Comparison of ENCODE assay signal across 8 cellular contexts in genomic region chr3:4493008-4493930, GRCh38. TPM values are rescaled to one million over a fixed set of nuclear protein-coding genes. Genes with fewer than 3 reads are reported as not detected.
A peak's percentile ranks its signal among the peaks of the same experiment; 100 is the strongest.
DNase-seq lines count a peak whose midpoint lies in the region; ATAC-seq and TF ChIP-seq lines count a peak whose summit lies in the region.

ITPR1 (plus strand) TSS chr3:4493348; CDS start chr3:4516492, 23,144 bp downstream.

- 0% methylated on average over 7 to 47 of the region's 47 CpGs for WGBS in endodermal cell (ENCODE audit: insufficient coverage in 1 of 2, insufficient read length in 1 of 2), 2 experiments

- H3K36me3 ChIP-seq in NT2/D1 (ENCODE audit: insufficient read depth, insufficient read length, low read length) (no peaks in the 10 kb centered on the region), endodermal cell (ENCODE audit: control insufficient read depth, insufficient read depth, low read length) (no peaks in the 10 kb centered on the region)

- peak within 1 kb of the TSS; percentile 92 for H3K4me3 Mint-ChIP-seq in activated CD8-positive, alpha-beta memory T cell treated with anti-CD3 and anti-CD28 coated beads, Interleukin-2, amount 10 ng/mL, durations not matched to agents 7 days and 5 days
- H3K4me3 Mint-ChIP-seq in endodermal cell: peak within 1 kb of the TSS; percentile 88

- peak within 1 kb of the TSS; percentile 82 for H3K9ac ChIP-seq in NT2/D1 (ENCODE audit: insufficient read length, low read depth)
- peak within 1 kb of the TSS; percentile 85 for H3K9ac ChIP-seq in endodermal cell (ENCODE audit: extremely low read depth, low read length, poor library complexity, severe bottlenecking)

- CTCF ChIA-PET in activated CD8-positive, alpha-beta memory T cell treated with anti-CD3 and anti-CD28 coated beads, Interleukin-2, amount 10 ng/mL, durations not matched to agents 7 days and 5 days (lab: Charles Lee): interaction anchor here (0.6 to 5.3 kb wide), 17 partner anchors 10 to 218 kb away, joined by 3 to 44 read pairs (median 4); partner anchors contain the start of gene SUMF1

- H3K36me3 Mint-ChIP-seq in activated CD8-positive, alpha-beta memory T cell treated with anti-CD3 and anti-CD28 coated beads, Interleukin-2, amount 10 ng/mL, durations not matched to agents 7 days and 5 days: peaks cover 30% of the 10 kb centered on the region
- no peaks in the 10 kb centered on the region for H3K36me3 Mint-ChIP-seq in endodermal cell (ENCODE audit: low read depth)

- peaks cover 9% of the 10 kb centered on the region for H3K27me3 Mint-ChIP-seq in activated CD8-positive, alpha-beta memory T cell treated with anti-CD3 and anti-CD28 coated beads, Interleukin-2, amount 10 ng/mL, durations not matched to agents 7 days and 5 days
- peaks cover 61% of the 10 kb centered on the region for H3K27me3 Mint-ChIP-seq in endodermal cell (ENCODE audit: insufficient read depth)

- H3K27me3 ChIP-seq in NT2/D1 (ENCODE audit: insufficient read depth, insufficient read length) (peaks cover 31% of the 10 kb centered on the region), endodermal cell (ENCODE audit: control insufficient read depth, insufficient read depth, low read length, poor library complexity, severe bottlenecking) (peaks cover 60% of the 10 kb centered on the region)

- ATAC-seq in GM21381 (IDR thresholded peaks at IDR 0.05; ENCODE audit: unreplicated experiment): peak; percentile 92
- ATAC-seq in activated CD8-positive, alpha-beta memory T cell treated with anti-CD3 and anti-CD28 coated beads, Interleukin-2, amount 10 ng/mL, durations not matched to agents 7 days and 5 days: peak; percentile 89

- peaks cover 43% of the 10 kb centered on the region for H3K4me1 Mint-ChIP-seq in activated CD8-positive, alpha-beta memory T cell treated with anti-CD3 and anti-CD28 coated beads, Interleukin-2, amount 10 ng/mL, durations not matched to agents 7 days and 5 days
- H3K4me1 Mint-ChIP-seq in endodermal cell: peaks cover 11% of the 10 kb centered on the region

- DNase-seq in COR-L47 (lab: John Stamatoyannopoulos, UW) (peak; percentile 49), HUDEP-2 (lab: John Stamatoyannopoulos, UW; ENCODE audit: unreplicated experiment in 76 of 76) (peak in 75 of 76 experiments; percentile 72 to 98 (median 97)), NT2/D1 (ENCODE audit: low read depth, low spot score) (peak; percentile 99), endodermal cell (peak; percentile 100), mesenteric fat pad (ENCODE audit: low spot score) (peak; percentile 99)
- DNase-seq in activated CD8-positive, alpha-beta memory T cell treated with anti-CD3 and anti-CD28 coated beads, Interleukin-2, amount 10 ng/mL, durations not matched to agents 7 days and 5 days: peak; percentile 99
- peak; percentile 82 for DNase-seq in stimulated activated CD8-positive, alpha-beta memory T cell treated with anti-CD3 and anti-CD28 coated beads, Interleukin-15, amount 100 ng/mL, for 24 hours (ENCODE audit: low read depth)

- no peak for TF ChIP-seq CTCF in endodermal cell (conservative IDR thresholded peaks at IDR 0.05)

- H3K4me1 ChIP-seq in NT2/D1 (ENCODE audit: insufficient read depth, insufficient read length): no peaks in the 10 kb centered on the region
- no peaks in the 10 kb centered on the region for H3K4me1 ChIP-seq in endodermal cell (ENCODE audit: control insufficient read depth, insufficient read depth, low read length)

- no peak within 1 kb of the TSS for H3K27ac ChIP-seq in endodermal cell (ENCODE audit: low read depth, low read length)

- H3K4me3 ChIP-seq in NT2/D1 (ENCODE audit: insufficient read length, low read depth): peak within 1 kb of the TSS; percentile 66
- peak within 1 kb of the TSS; percentile 93 for H3K4me3 ChIP-seq in endodermal cell (ENCODE audit: low read length)

- no peaks in the 10 kb centered on the region for H3K9me3 Mint-ChIP-seq in activated CD8-positive, alpha-beta memory T cell treated with anti-CD3 and anti-CD28 coated beads, Interleukin-2, amount 10 ng/mL, durations not matched to agents 7 days and 5 days (ENCODE audit: low read depth)
- H3K9me3 Mint-ChIP-seq in endodermal cell: no peaks in the 10 kb centered on the region

- H3K9me3 ChIP-seq in NT2/D1 (ENCODE audit: insufficient read depth, low read length): no peaks in the 10 kb centered on the region
- H3K9me3 ChIP-seq in endodermal cell (ENCODE audit: control insufficient read depth, low read length): no peaks in the 10 kb centered on the region

- peak within 1 kb of the TSS; percentile 86 for H3K27ac Mint-ChIP-seq in activated CD8-positive, alpha-beta memory T cell treated with anti-CD3 and anti-CD28 coated beads, Interleukin-2, amount 10 ng/mL, durations not matched to agents 7 days and 5 days
- H3K27ac Mint-ChIP-seq in endodermal cell: peak within 1 kb of the TSS; percentile 97

RNA-seq across cellular contexts. Expression of gene ITPR1, which starts in this region (rescaled TPM):
- total RNA-seq in activated CD8-positive, alpha-beta memory T cell treated with anti-CD3 and anti-CD28 coated beads, Interleukin-2, amount 10 ng/mL, durations not matched to agents 7 days and 5 days: 100 to 1,000 TPM; 109 to 116 TPM
- total RNA-seq in endodermal cell (1 to 10 TPM; 5.9 TPM), mesenteric fat pad (38.9 TPM)
- 4.1 TPM for polyA plus RNA-seq in endodermal cell (2013, experiment 1 of 2)
- polyA plus RNA-seq in endodermal cell (2013, experiment 2 of 2): 5.7 TPM

Comparison
In these comparisons a context has a peak if more than half of its experiments do, and no peak if none do; other contexts are left out.
1. DNase-seq: peak in every context shown above with its lines; median percentile 100 in endodermal cell; 99 in NT2/D1; 99 in activated CD8-positive, alpha-beta memory T cell treated with anti-CD3 and anti-CD28 coated beads, Interleukin-2, amount 10 ng/mL, durations not matched to agents 7 days and 5 days; 99 in mesenteric fat pad; 97 in HUDEP-2; 82 in stimulated activated CD8-positive, alpha-beta memory T cell treated with anti-CD3 and anti-CD28 coated beads, Interleukin-15, amount 100 ng/mL, for 24 hours; 49 in COR-L47.